In the genomic region with DNA sequence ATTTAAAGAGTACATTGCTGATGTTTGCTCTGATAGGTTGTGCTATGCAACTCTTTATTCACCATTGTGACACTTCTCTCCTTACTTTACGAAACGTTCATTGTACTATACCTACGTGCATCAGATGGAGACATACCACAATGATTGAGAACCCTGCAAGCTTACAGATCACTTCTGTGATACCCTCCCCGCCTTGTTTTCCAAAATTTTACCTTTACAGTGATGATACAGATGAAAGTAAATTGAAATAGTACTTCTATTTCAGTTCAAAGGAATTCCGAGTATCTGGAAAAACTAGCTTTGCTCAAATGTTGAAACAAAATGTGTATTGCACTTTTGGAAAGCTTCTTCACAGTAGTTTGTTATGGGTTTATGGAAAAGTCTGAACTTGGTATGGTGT, we compare ENCODE assay signal across 24 cellular contexts. TPM values are rescaled to one million over a fixed set of nuclear protein-coding genes. Genes with fewer than 3 reads are reported as not detected.
"Had no signal": no experiment of that assay in that cellular context is flagged by ENCODE, and none has a peak within 500 bp of the region (broad histone marks: within the 10 kb centered on the region; RNA-seq: fewer than 3 reads in every experiment).

No MANE protein-coding gene starts in this region.

- H3K27ac ChIP-seq: HL-60, PC-9, Peyer's patch had no signal

- H3K4me1 ChIP-seq: Peyer's patch had no signal

- H3K9me3 ChIP-seq: MG63, Peyer's patch had no signal

- H3K4me2 ChIP-seq: PC-9 had no signal

- H3K27me3 ChIP-seq: MG63, Peyer's patch had no signal

- H2AFZ ChIP-seq: PC-9 had no signal

- ATAC-seq: Right ventricle myocardium inferior, SK-N-SH treated with all-trans-retinoic acid at 6 μM for 48 hours had no signal

- DNase-seq: Karpas-422, KG1, NCI-H1092, NCI-H1105 treated with DMSO at 0.1 percent for 48 hours, NCI-H1417 treated with DMSO at 0.1 percent for 48 hours, NCI-H146, NCI-H1694 treated with DMSO at 0.1 percent for 48 hours, NCI-H1930, NCI-H2081, NCI-H2107, NCI-H2171, NCI-H446, NCI-H510A, NCI-H524 treated with DMSO at 0.1 percent for 48 hours, NCI-H69, NCI-H774, PC-9, Peyer's patch, SHP77 treated with DMSO at 0.1 percent for 48 hours had no signal

- H3K4me3 ChIP-seq: MG63, PC-9, Peyer's patch had no signal

- H3K36me3 ChIP-seq: MG63, Peyer's patch had no signal

RNA-seq across cellular contexts. Expression of a gene that starts 3.3 kb away (rescaled TPM):
- total RNA-seq: PC-9, Peyer's patch, Right ventricle myocardium inferior, RPMI7951 had no signal

RNA-seq across cellular contexts. Expression of a gene that starts 6.2 kb away (rescaled TPM):
- total RNA-seq: PC-9, Peyer's patch, Right ventricle myocardium inferior, RPMI7951 had no signal

RNA-seq across cellular contexts. Expression of a gene that starts 18.6 kb away (rescaled TPM):
- total RNA-seq: PC-9, Peyer's patch, Right ventricle myocardium inferior, RPMI7951 had no signal

RNA-seq across cellular contexts. Expression of a gene that starts 25.3 kb away (rescaled TPM):
- total RNA-seq: PC-9, Peyer's patch, Right ventricle myocardium inferior, RPMI7951 had no signal
